ENCODE assay signal across 8 cellular contexts in the genomic region with DNA sequence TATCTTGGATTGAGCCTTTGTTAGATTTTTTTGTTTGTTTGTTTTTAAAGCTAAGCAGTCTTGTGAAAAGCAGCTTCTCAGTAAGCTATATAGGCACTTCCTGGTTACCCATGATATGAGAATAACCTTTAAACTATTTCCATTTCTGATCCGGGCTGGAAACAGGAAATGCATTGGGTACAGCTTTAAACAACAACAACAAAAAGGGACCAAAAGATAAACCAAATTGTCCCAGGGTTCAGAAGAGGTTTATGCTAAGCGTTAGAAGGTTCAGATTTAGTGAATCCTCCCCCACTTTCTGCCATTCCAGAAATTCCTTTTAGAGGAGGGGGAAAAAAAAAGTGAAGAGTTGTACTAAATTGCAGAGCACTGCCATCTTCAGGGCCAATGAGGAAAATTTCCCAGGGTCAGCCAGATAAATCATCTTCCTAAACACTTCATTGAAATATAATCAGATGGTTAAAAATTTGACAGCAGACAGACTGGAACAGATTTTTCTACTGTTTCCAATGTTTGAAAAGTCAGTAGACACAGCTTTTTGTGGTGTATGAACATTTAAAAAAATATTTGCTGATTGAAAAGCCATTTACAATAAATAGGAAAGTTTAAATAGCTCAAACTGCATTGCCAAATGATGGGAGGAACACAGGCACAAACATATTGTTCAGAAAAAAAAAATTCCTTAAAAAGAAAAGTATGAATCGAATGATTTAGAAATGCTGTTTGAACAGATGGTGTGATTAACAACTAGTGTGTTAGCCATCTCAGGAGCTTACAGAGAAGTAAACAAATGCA.
DNase-seq lines count a peak whose midpoint lies in the region; ATAC-seq and TF ChIP-seq lines count a peak whose summit lies in the region.

No MANE protein-coding gene starts in this region.

- no peaks in the 10 kb centered on the region for H3K79me2 ChIP-seq in SK-N-SH (ENCODE audit: insufficient read depth)

- H3K9me3 ChIP-seq in SK-N-SH: no peaks in the 10 kb centered on the region

- in situ Hi-C loops in KBM-7 (cut with MboI; ENCODE audit: low pct_unique_long_range_greater_than_20kb, low sequenced_read_pairs): no loop called here

- TF ChIP-seq CTCF in SK-N-SH (IDR thresholded peaks at IDR 0.05) (peak; percentile 87), omental fat pad (IDR thresholded peaks at IDR 0.05) (peak in 1 of 3 donors; percentile 17)

- DNase-seq in DMS53 (lab: John Stamatoyannopoulos, UW) (peak; percentile 90), KBM-7 (peak; percentile 33), SK-N-SH (peak; percentile 69), fibroblast of the conjunctiva (ENCODE audit: low read depth) (peak; percentile 82), omental fat pad (ENCODE audit: low spot score) (no peak), nucleus accumbens (lab: John Stamatoyannopoulos, UW) (no peak)

- H4K20me1 ChIP-seq in SK-N-SH (ENCODE audit: insufficient read depth): no peaks in the 10 kb centered on the region

- H3K4me3 ChIP-seq in SK-N-SH (ENCODE audit: low read depth in 2 of 2, low read length in 1 of 2): no peak overlapping the region

- WGBS in SK-N-SH (ENCODE audit: low lambda C conversion rate): 12% methylated on average over 3 of the region's 3 CpGs

- peaks cover 0 to 6% of the 10 kb centered on the region in 2 experiments; a peak in 2 of 4 replicates for H3K4me1 ChIP-seq in SK-N-SH (ENCODE audit: control insufficient read depth in 1 of 2, insufficient read depth in 2 of 2, low read depth in 1 of 2, low read length in 1 of 2)

- peak overlapping the region; percentile 40; the same call in 1 of the 2 replicates for H3K9ac ChIP-seq in SK-N-SH

- peak overlapping the region; percentile 62 to 75; a peak in 3 of 4 replicates for H3K27ac ChIP-seq in SK-N-SH (ENCODE audit: low read depth in 2 of 2, low read length in 1 of 2)

- ATAC-seq in omental fat pad (ENCODE audit: low FRiP score): peak; percentile 66
- no peak for ATAC-seq in GM18907 (IDR thresholded peaks at IDR 0.05; ENCODE audit: unreplicated experiment)
- no peak for ATAC-seq in GM19463 (IDR thresholded peaks at IDR 0.05; ENCODE audit: unreplicated experiment)

- POLR2A ChIA-PET in SK-N-SH (lab: Yijun Ruan, JAX): no interaction called here

- H3K27me3 ChIP-seq in SK-N-SH (ENCODE audit: insufficient read depth): no peaks in the 10 kb centered on the region

- H3F3A ChIP-seq in SK-N-SH (replicated peaks; ENCODE audit: insufficient read depth): no peaks in the 10 kb centered on the region

- no peak for TF ChIP-seq EP300 in SK-N-SH (IDR thresholded peaks at IDR 0.05; ENCODE audit: borderline replicate concordance in 1 of 2, low read depth in 1 of 2, low read length in 1 of 2)

- CTCF ChIA-PET in SK-N-SH (lab: Yijun Ruan, JAX): interaction anchor here (0.6 to 2.9 kb wide), 75 partner anchors 10 to 895 kb away, joined by 3 to 29 read pairs (median 4); a partner anchor contains a TSS

- TF ChIP-seq RAD21 in SK-N-SH (IDR thresholded peaks at IDR 0.05; ENCODE audit: low read length): peak; percentile 93

- no peaks in the 10 kb centered on the region for H3K9me2 ChIP-seq in SK-N-SH

- no peaks in the 10 kb centered on the region for H3K36me3 ChIP-seq in SK-N-SH (replicated peaks in 1 of 2; ENCODE audit: control insufficient read depth in 1 of 2, insufficient read depth in 2 of 2, low read length in 1 of 2)

- H2AFZ ChIP-seq in SK-N-SH (ENCODE audit: low read depth): peak overlapping the region; percentile 95; the same call in 1 of the 2 replicates

- peak overlapping the region; percentile 59; the same call in 1 of the 2 replicates for H3K4me2 ChIP-seq in SK-N-SH

TF ChIP-seq in SK-N-SH, 30 proteins besides CTCF, POLR2A, EP300 and RAD21:
- TF ChIP-seq RXRA (IDR thresholded peaks at IDR 0.05; ENCODE audit: borderline replicate concordance, low read depth) (0 out of 2 replicates have a peak, but pooled peaks have one; percentile 51), CHD2 (IDR thresholded peaks at IDR 0.05; ENCODE audit: low read length, partially characterized antibody) (peak; percentile 46), MEF2A (IDR thresholded peaks at IDR 0.05; ENCODE audit: borderline replicate concordance, low read depth) (no peak), SMC3 (IDR thresholded peaks at IDR 0.05; ENCODE audit: low read depth, low read length) (peak; percentile 71), TEAD4 (IDR thresholded peaks at IDR 0.05; ENCODE audit: borderline replicate concordance, insufficient read depth) (peak; percentile 71), FOXM1 (IDR thresholded peaks at IDR 0.05; ENCODE audit: low read depth) (0 out of 2 replicates have a peak, but pooled peaks have one; percentile 20), FOSL2 (IDR thresholded peaks at IDR 0.05; ENCODE audit: borderline replicate concordance, low read depth) (0 out of 2 replicates have a peak, but pooled peaks have one; percentile 5), TAF1 (IDR thresholded peaks at IDR 0.05; ENCODE audit: borderline replicate concordance, low read depth, low read length) (no peak), TCF12 (IDR thresholded peaks at IDR 0.05) (0 out of 2 replicates have a peak, but pooled peaks have one; percentile 35), ELF1 (IDR thresholded peaks at IDR 0.05) (peak; percentile 58)
- TF ChIP-seq, protein P1, sequence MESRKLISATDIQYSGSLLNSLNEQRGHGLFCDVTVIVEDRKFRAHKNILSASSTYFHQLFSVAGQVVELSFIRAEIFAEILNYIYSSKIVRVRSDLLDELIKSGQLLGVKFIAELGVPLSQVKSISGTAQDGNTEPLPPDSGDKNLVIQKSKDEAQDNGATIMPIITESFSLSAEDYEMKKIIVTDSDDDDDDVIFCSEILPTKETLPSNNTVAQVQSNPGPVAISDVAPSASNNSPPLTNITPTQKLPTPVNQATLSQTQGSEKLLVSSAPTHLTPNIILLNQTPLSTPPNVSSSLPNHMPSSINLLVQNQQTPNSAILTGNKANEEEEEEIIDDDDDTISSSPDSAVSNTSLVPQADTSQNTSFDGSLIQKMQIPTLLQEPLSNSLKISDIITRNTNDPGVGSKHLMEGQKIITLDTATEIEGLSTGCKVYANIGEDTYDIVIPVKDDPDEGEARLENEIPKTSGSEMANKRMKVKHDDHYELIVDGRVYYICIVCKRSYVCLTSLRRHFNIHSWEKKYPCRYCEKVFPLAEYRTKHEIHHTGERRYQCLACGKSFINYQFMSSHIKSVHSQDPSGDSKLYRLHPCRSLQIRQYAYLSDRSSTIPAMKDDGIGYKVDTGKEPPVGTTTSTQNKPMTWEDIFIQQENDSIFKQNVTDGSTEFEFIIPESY (IDR thresholded peaks at IDR 0.05; ENCODE audit: borderline replicate concordance, low read depth): no peak
- TF ChIP-seq, protein P2, sequence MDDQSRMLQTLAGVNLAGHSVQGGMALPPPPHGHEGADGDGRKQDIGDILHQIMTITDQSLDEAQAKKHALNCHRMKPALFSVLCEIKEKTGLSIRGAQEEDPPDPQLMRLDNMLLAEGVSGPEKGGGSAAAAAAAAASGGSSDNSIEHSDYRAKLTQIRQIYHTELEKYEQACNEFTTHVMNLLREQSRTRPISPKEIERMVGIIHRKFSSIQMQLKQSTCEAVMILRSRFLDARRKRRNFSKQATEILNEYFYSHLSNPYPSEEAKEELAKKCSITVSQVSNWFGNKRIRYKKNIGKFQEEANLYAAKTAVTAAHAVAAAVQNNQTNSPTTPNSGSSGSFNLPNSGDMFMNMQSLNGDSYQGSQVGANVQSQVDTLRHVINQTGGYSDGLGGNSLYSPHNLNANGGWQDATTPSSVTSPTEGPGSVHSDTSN (IDR thresholded peaks at IDR 0.05): peak; percentile 45
TF ChIP-seq in SK-N-SH: peak in this region for 9.

Comparison
In these comparisons a context has a peak if more than half of its experiments do, and no peak if none do; other contexts are left out.
1. DNase-seq: peak in DMS53 (single experiment), KBM-7 (single experiment), SK-N-SH (single experiment) and fibroblast of the conjunctiva (single experiment); none in omental fat pad (single experiment) and nucleus accumbens (0 of 56).